Comparison of ENCODE assay signal across 8 cellular contexts in genomic region chr22:22422629-22423112, GRCh38.
DNase-seq lines count a peak whose midpoint lies in the region; ATAC-seq and TF ChIP-seq lines count a peak whose summit lies in the region.

No MANE protein-coding gene starts in this region.

- H3K4me3 ChIP-seq in dorsolateral prefrontal cortex (no peak overlapping the region), mesendoderm (ENCODE audit: low read length) (no peak overlapping the region)

- no peak overlapping the region for H2BK120ac ChIP-seq in mesendoderm (ENCODE audit: low read depth, low read length)

- H3K9ac ChIP-seq in mesendoderm (ENCODE audit: low read length), result no peak overlapping the region

- H3K18ac ChIP-seq in mesendoderm (ENCODE audit: low read length), result no peak overlapping the region

- H3K27ac ChIP-seq in dorsolateral prefrontal cortex, result no peak overlapping the region
- H3K27ac ChIP-seq in mesendoderm (ENCODE audit: low read depth, low read length), result no peak overlapping the region

- peaks cover 0 to 26% (median 0%) of the 10 kb centered on the region in 45 donors for H3K27me3 ChIP-seq in dorsolateral prefrontal cortex
- peaks cover 8% of the 10 kb centered on the region for H3K27me3 ChIP-seq in mesendoderm (ENCODE audit: insufficient read depth, low read length, poor library complexity)

- H2BK5ac ChIP-seq in mesendoderm (ENCODE audit: low read length), result no peak overlapping the region

- H3K4ac ChIP-seq in mesendoderm (ENCODE audit: low read depth, low read length), result no peak overlapping the region

- DNase-seq in AG20443 (ENCODE audit: low spot score) (peak; percentile 64), NCI-H2227 (lab: John Stamatoyannopoulos, UW; ENCODE audit: unreplicated experiment) (peak; percentile 59), dorsolateral prefrontal cortex (peak in 8 of 10 donors; percentile 17 to 76 (median 59)), mesendoderm (peak; percentile 62)
- DNase-seq in activated CD4-positive, alpha-beta T cell treated with anti-CD3 and anti-CD28 coated beads for 4 hours, result peak; percentile 40 to 63
- DNase-seq in stimulated activated CD8-positive, alpha-beta memory T cell treated with anti-CD3 and anti-CD28 coated beads, Interleukin-7, amount 100 ng/mL, for 48 hours (ENCODE audit: extremely low read depth in 1 of 2, low read depth in 1 of 2), result peak; percentile 37 to 55

- no peak overlapping the region for H4K8ac ChIP-seq in mesendoderm (ENCODE audit: low read depth, low read length)

- peak in 54 of 56 donors; percentile 48 to 83 (median 70) for TF ChIP-seq CTCF in dorsolateral prefrontal cortex (IDR thresholded peaks at IDR 0.05 in 54 of 56, conservative IDR thresholded peaks at IDR 0.05 in 2 of 56; ENCODE audit: low read depth in 1 of 56, partially characterized antibody in 56 of 56)

- no peak overlapping the region for H4K5ac ChIP-seq in mesendoderm (ENCODE audit: low read length)

- no peaks in the 10 kb centered on the region for H3K36me3 ChIP-seq in mesendoderm (ENCODE audit: control insufficient read depth, insufficient read depth, low read length)

- no CpG with 5 or more reads among the region's 6 CpGs for WGBS in mesendoderm (ENCODE audit: extremely low coverage, insufficient coverage, low lambda C conversion rate)

- H3K4me2 ChIP-seq in mesendoderm (ENCODE audit: low read length), result no peak overlapping the region

- no peak overlapping the region for H3K23ac ChIP-seq in mesendoderm (ENCODE audit: low read length)

- H3K4me1 ChIP-seq in mesendoderm (ENCODE audit: control insufficient read depth, low read depth, low read length), result no peaks in the 10 kb centered on the region

- intact Hi-C loops in dorsolateral prefrontal cortex (cut with DNase I), result no loop called here

- ATAC-seq in GM18520 (IDR thresholded peaks at IDR 0.05; ENCODE audit: unreplicated experiment), result peak; percentile 90
- ATAC-seq in HG03039 (IDR thresholded peaks at IDR 0.05; ENCODE audit: unreplicated experiment), result peak; percentile 86

- no peaks in the 10 kb centered on the region for H3K79me2 ChIP-seq in mesendoderm (ENCODE audit: control insufficient read depth, insufficient read depth, low read length)

- H2AK5ac ChIP-seq in mesendoderm (ENCODE audit: low read length), result no peak overlapping the region

- no peaks in the 10 kb centered on the region for H3K79me1 ChIP-seq in mesendoderm (ENCODE audit: low read length)

- H2BK15ac ChIP-seq in mesendoderm (replicated peaks; ENCODE audit: low read depth), result no peak overlapping the region

- H3K56ac ChIP-seq in mesendoderm (ENCODE audit: low read length), result no peak overlapping the region
